Comparison of ENCODE assay signal across 1 cellular context in the genomic region with DNA sequence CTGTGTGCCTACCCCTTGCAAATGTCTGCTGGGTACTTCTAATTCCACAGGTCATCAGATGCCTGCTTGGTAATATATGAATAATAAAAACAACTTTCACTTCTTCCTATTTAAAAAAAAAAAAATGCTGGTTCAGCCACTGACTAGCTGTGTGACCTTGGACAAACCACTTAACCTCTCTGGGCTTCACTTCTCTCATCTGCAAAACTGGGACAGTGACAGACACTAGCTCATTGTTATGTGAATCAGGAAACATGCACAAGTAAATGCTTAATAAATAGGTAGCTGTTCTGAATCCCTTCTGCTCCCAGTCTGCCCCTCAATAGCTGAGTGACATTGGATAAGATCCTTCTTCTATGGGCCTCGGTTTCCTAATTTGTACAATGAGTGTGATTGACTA.
A peak's percentile ranks its signal among the peaks of the same experiment; 100 is the strongest.
TF ChIP-seq lines count a peak whose summit lies in the region.

No MANE protein-coding gene starts in this region.

TF ChIP-seq in K562, 482 proteins besides CTCF, POLR2A, EP300 and RAD21 (continued from another document):
- TF ChIP-seq ZFP36 (IDR thresholded peaks at IDR 0.05; ENCODE audit: low read depth, low read length, partially characterized antibody), result peak; percentile 60
- TF ChIP-seq SIX5 (IDR thresholded peaks at IDR 0.05; ENCODE audit: borderline replicate concordance in 1 of 2, insufficient read depth in 1 of 2, low read depth in 1 of 2, low read length in 2 of 2), result no peak
